Comparison of ENCODE assay signal across 25 cellular contexts in the genomic region with DNA sequence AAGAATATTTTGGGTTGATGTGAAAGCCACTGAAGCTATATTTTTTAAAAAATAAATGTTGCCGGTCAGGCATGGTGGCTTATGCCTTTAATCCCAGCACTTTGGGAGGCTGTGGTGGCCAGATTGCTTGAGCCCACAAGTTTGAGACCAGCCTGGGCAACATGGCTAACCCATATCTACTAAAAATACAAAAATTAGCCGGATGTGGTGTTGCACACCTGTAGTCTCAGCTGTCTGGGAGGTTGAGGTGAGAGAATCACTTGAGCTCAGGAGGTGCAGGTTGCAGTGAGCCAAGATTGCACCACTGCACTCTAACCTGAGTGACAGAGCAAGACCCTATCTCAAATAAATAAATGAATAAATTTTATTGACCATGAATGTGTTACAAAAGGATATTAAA.
"Had no signal": no experiment of that assay in that cellular context is flagged by ENCODE, and none has a peak within 500 bp of the region (broad histone marks: within the 10 kb centered on the region; RNA-seq: fewer than 3 reads in every experiment).

No MANE protein-coding gene starts in this region.

- ATAC-seq: T-helper 17 cell had no signal

- H3K9me3 ChIP-seq: SJSA1 had no signal

- H3K27me3 ChIP-seq: SJSA1 had no signal

- H3K9me3 Mint-ChIP-seq: IgD-negative memory B cell had no signal

- H3K27ac Mint-ChIP-seq: IgD-negative memory B cell, T-helper 17 cell had no signal

- DNase-seq: Karpas-422, KBM-7, MV-4-11, NCI-H1048, NCI-H1105, NCI-H1417, NCI-H1436 treated with DMSO at 0.1 percent for 48 hours, NCI-H1694, NCI-H187 treated with DMSO at 0.1 percent for 48 hours, NCI-H2029 treated with DMSO at 0.1 percent for 48 hours, NCI-H2227 treated with DMSO at 0.1 percent for 48 hours, NCI-H524, NCI-H526 treated with DMSO at 0.1 percent for 48 hours, NCI-H748 treated with DMSO at 0.1 percent for 48 hours, Right ventricle myocardium superior, RPMI8226, SIG-M5, T-helper 1 cell, T-helper 17 cell had no signal

- H3K4me1 ChIP-seq: SJSA1 had no signal

- H3K27ac ChIP-seq: HL-60, SJSA1, SK-N-MC had no signal

- H3K36me3 Mint-ChIP-seq: IgD-negative memory B cell had no signal

- H3K4me3 ChIP-seq: SJSA1, SK-N-MC had no signal

- H3K4me3 Mint-ChIP-seq: IgD-negative memory B cell, T-helper 17 cell had no signal

- FAIRE-seq: HTR-8/SVneo, RCC 7860 had no signal

- H3K27me3 Mint-ChIP-seq: IgD-negative memory B cell, T-helper 17 cell had no signal
